Comparison of ENCODE assay signal across 1 cellular context in the genomic region with DNA sequence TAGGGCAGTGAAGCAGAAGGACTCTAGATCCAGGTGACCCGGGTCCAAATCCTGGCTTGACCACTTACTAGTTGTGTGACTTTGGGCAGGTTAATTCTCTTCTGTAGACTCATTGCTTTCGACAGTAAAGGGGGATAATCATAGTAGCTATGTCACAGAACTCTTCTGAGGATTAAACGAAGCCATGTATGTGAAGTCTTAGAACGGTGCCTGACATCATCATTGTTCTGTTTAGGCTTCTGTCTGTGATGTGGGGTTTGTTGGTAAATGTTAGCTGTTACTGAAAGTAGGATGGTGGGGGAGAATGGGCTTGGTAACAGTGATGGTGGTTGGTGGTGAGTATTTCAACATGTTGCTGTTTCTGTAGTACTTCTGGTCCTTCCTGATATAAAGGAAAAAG.
TF ChIP-seq lines count a peak whose summit lies in the region.

No MANE protein-coding gene starts in this region.

TF ChIP-seq in WTC11, 78 proteins besides CTCF, POLR2A, EP300 and RAD21 (continued from another document):
- TF ChIP-seq, protein P1, sequence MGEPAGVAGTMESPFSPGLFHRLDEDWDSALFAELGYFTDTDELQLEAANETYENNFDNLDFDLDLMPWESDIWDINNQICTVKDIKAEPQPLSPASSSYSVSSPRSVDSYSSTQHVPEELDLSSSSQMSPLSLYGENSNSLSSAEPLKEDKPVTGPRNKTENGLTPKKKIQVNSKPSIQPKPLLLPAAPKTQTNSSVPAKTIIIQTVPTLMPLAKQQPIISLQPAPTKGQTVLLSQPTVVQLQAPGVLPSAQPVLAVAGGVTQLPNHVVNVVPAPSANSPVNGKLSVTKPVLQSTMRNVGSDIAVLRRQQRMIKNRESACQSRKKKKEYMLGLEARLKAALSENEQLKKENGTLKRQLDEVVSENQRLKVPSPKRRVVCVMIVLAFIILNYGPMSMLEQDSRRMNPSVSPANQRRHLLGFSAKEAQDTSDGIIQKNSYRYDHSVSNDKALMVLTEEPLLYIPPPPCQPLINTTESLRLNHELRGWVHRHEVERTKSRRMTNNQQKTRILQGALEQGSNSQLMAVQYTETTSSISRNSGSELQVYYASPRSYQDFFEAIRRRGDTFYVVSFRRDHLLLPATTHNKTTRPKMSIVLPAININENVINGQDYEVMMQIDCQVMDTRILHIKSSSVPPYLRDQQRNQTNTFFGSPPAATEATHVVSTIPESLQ (CRISPR knock-in tag; IDR thresholded peaks at IDR 0.05), result no peak
- TF ChIP-seq, protein P2, sequence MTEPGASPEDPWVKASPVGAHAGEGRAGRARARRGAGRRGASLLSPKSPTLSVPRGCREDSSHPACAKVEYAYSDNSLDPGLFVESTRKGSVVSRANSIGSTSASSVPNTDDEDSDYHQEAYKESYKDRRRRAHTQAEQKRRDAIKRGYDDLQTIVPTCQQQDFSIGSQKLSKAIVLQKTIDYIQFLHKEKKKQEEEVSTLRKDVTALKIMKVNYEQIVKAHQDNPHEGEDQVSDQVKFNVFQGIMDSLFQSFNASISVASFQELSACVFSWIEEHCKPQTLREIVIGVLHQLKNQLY (CRISPR knock-in tag; IDR thresholded peaks at IDR 0.05), result no peak
